In the genomic region with DNA sequence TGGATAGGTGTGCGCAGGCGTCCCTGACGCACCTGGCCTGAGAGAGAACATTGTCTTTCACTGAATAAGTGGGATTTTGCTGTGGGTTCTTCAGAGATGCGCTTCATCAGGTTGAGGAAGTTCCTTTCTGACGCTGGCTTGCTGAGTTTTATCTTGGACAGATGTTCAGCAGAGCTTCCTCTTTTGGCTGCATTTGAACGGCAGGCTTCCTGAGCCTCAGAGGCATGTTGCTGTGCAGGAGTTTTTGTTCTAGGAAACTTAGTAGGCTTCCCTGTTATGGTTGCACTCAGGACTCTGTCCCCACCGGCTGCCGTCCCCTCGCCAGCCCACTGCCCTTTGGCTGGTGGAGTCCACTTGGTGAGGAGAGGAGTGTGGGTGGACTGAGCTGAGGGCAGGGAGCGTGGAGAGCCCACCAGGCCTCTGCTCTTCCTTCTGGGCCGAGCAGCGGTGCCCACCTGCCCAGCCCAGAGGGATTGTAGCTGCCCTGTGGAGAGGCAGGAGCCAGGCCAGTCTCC, we compare ENCODE assay signal across 1 cellular context.
TF ChIP-seq lines count a peak whose summit lies in the region.

No MANE protein-coding gene starts in this region.

TF ChIP-seq in SK-N-SH treated with all-trans-retinoic acid at 6 μM for 48 hours, 23 proteins besides CTCF, POLR2A, EP300 and RAD21 (continued from another document):
- TF ChIP-seq, protein P1, sequence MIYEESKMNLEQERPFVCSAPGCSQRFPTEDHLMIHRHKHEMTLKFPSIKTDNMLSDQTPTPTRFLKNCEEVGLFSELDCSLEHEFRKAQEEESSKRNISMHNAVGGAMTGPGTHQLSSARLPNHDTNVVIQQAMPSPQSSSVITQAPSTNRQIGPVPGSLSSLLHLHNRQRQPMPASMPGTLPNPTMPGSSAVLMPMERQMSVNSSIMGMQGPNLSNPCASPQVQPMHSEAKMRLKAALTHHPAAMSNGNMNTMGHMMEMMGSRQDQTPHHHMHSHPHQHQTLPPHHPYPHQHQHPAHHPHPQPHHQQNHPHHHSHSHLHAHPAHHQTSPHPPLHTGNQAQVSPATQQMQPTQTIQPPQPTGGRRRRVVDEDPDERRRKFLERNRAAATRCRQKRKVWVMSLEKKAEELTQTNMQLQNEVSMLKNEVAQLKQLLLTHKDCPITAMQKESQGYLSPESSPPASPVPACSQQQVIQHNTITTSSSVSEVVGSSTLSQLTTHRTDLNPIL (CRISPR knock-in tag; IDR thresholded peaks at IDR 0.05; ENCODE audit: low read depth): no peak
- TF ChIP-seq RARB (CRISPR knock-in tag; IDR thresholded peaks at IDR 0.05) (no peak), OSR1 (CRISPR knock-in tag; IDR thresholded peaks at IDR 0.05) (no peak), GLIS3 (CRISPR knock-in tag; IDR thresholded peaks at IDR 0.05) (no peak), CSDC2 (CRISPR knock-in tag; IDR thresholded peaks at IDR 0.05) (no peak), ZNF70 (CRISPR knock-in tag; IDR thresholded peaks at IDR 0.05) (no peak), ZNF565 (CRISPR knock-in tag; conservative IDR thresholded peaks at IDR 0.05; ENCODE audit: low read depth) (no peak), ZC3H10 (CRISPR knock-in tag; IDR thresholded peaks at IDR 0.05) (no peak), TOX (CRISPR knock-in tag; IDR thresholded peaks at IDR 0.05; ENCODE audit: borderline replicate concordance) (no peak)
TF ChIP-seq in SK-N-SH treated with all-trans-retinoic acid at 6 μM for 48 hours: peak in this region for 0.
